ENCODE assay signal across 33 cellular contexts in genomic region chr20:58587467-58587866, GRCh38.
"Had no signal": no experiment of that assay in that cellular context is flagged by ENCODE, and none has a peak within 500 bp of the region (broad histone marks: within the 10 kb centered on the region; RNA-seq: fewer than 3 reads in every experiment).

No MANE protein-coding gene starts in this region.

- H3K4me1 ChIP-seq: adrenal gland, ascending aorta, breast epithelium, colonic mucosa had no signal

- H3K4me3 ChIP-seq: adrenal gland, ascending aorta, breast epithelium, cardiac muscle cell, colonic mucosa had no signal

- H3K27me3 ChIP-seq: adrenal gland, ascending aorta, breast epithelium, cardiac muscle cell, colonic mucosa had no signal

- H3K4me1 Mint-ChIP-seq: activated B cell treated with CpG ODN at 0.5 μM for 24 hours; activated naive CD4-positive, alpha-beta T cell treated with anti-CD3 and anti-CD28 coated beads, Interleukin-2, amount 50 U/mL, for 24 hours; activated naive CD8-positive, alpha-beta T cell treated with anti-CD3 and anti-CD28 coated beads for 36 hours; activated naive CD8-positive, alpha-beta T cell treated with anti-CD3 and anti-CD28 coated beads, Interleukin-2, amount 50 U/mL, for 24 hours; T-helper 17 cell had no signal

- H3K27ac ChIP-seq: adrenal gland, ascending aorta, breast epithelium, cardiac muscle cell, colonic mucosa, WERI-Rb-1 had no signal

- H3K27me3 Mint-ChIP-seq: activated naive CD4-positive, alpha-beta T cell treated with anti-CD3 and anti-CD28 coated beads, Interleukin-2, amount 50 U/mL, for 24 hours had no signal

- H3K36me3 Mint-ChIP-seq: brain had no signal

- H3K9me3 ChIP-seq: adrenal gland, ascending aorta, colonic mucosa had no signal

- DNase-seq: activated B cell treated with CpG ODN at 0.5 μM for 24 hours; activated CD4-positive, alpha-beta T cell treated with anti-CD3 and anti-CD28 coated beads for 48 hours; activated CD4-positive, alpha-beta T cell treated with anti-CD3 and anti-CD28 coated beads, Interleukin-2, amount 50 U/mL, for 1 hour; activated CD4-positive, alpha-beta T cell treated with anti-CD3 and anti-CD28 coated beads, Interleukin-2, amount 50 U/mL, for 48 hours; activated CD8-positive, alpha-beta memory T cell treated with anti-CD3 and anti-CD28 coated beads for 24 hours; activated CD8-positive, alpha-beta T cell treated with anti-CD3 and anti-CD28 coated beads for 36 hours; activated gamma-delta T cell treated with Interleukin-2 at 50 U/mL for 16 hours; activated naive CD4-positive, alpha-beta T cell treated with Interleukin-2 at 50 U/mL for 16 hours; activated naive CD8-positive, alpha-beta T cell treated with anti-CD3 and anti-CD28 coated beads for 36 hours; activated naive CD8-positive, alpha-beta T cell treated with anti-CD3 and anti-CD28 coated beads, Interleukin-2, amount 50 U/mL, for 24 hours; activated T-cell treated with anti-CD3 and anti-CD28 coated beads, Interleukin-2, amount 50 U/mL, for 4 hours; adrenal gland; amygdala; central memory CD4-positive, alpha-beta T cell; cerebellar nuclear complex; colonic mucosa; effector memory CD4-positive, alpha-beta T cell; endodermal cell; foreskin fibroblast; head of caudate nucleus; T-helper 1 cell; T-helper 17 cell; T1000; WERI-Rb-1 had no signal

- H3K27ac Mint-ChIP-seq: activated B cell treated with CpG ODN at 0.5 μM for 24 hours; activated CD8-positive, alpha-beta T cell treated with anti-CD3 and anti-CD28 coated beads for 36 hours; activated naive CD4-positive, alpha-beta T cell treated with anti-CD3 and anti-CD28 coated beads, Interleukin-2, amount 50 U/mL, for 24 hours; activated naive CD8-positive, alpha-beta T cell treated with anti-CD3 and anti-CD28 coated beads for 36 hours; activated naive CD8-positive, alpha-beta T cell treated with anti-CD3 and anti-CD28 coated beads, Interleukin-2, amount 50 U/mL, for 24 hours; activated T-helper 2 cell treated with anti-CD3 and anti-CD28 coated beads, Interferon-gamma antibody, Interleukin-2, Interleukin-4, amounts not matched to agents 10 μg/mL and 5 μg/mL and 100 μg/mL, durations not matched to agents 14 hours and 24 hours and 36 hours; endodermal cell; T-helper 17 cell; T-helper 2 cell treated with Interferon-gamma antibody and Interleukin-4, amounts not matched to agents 5 μg/mL and 100 μg/mL, for 36 hours had no signal

- ATAC-seq: activated CD4-positive, CD25-positive, alpha-beta regulatory T cell treated with anti-CD3 and anti-CD28 coated beads, Interleukin-2, amount 50 U/mL, for 24 hours; activated CD8-positive, alpha-beta T cell treated with anti-CD3 and anti-CD28 coated beads for 36 hours; activated naive CD8-positive, alpha-beta T cell treated with anti-CD3 and anti-CD28 coated beads, Interleukin-2, amount 50 U/mL, for 24 hours; activated T-cell treated with anti-CD3 and anti-CD28 coated beads, Interleukin-2, amount 50 U/mL, for 4 hours; esophagus mucosa; T-helper 17 cell had no signal

- H3K36me3 ChIP-seq: adrenal gland, ascending aorta, breast epithelium, cardiac muscle cell, colonic mucosa, WERI-Rb-1 had no signal

- H3K4me3 Mint-ChIP-seq: activated B cell treated with CpG ODN at 0.5 μM for 24 hours; activated CD8-positive, alpha-beta T cell treated with anti-CD3 and anti-CD28 coated beads for 36 hours; activated naive CD4-positive, alpha-beta T cell treated with anti-CD3 and anti-CD28 coated beads, Interleukin-2, amount 50 U/mL, for 24 hours; activated naive CD8-positive, alpha-beta T cell treated with anti-CD3 and anti-CD28 coated beads for 36 hours; activated naive CD8-positive, alpha-beta T cell treated with anti-CD3 and anti-CD28 coated beads, Interleukin-2, amount 50 U/mL, for 24 hours; activated T-cell treated with anti-CD3 and anti-CD28 coated beads, Interleukin-2, amount 50 U/mL, for 4 hours; brain; endodermal cell; T-helper 17 cell; T-helper 2 cell treated with Interferon-gamma antibody and Interleukin-4, amounts not matched to agents 5 μg/mL and 100 μg/mL, for 36 hours had no signal
